ENCODE assay signal across 15 cellular contexts in genomic region chr10:126250045-126250444, GRCh38.
"Had no signal": no experiment of that assay in that cellular context is flagged by ENCODE, and none has a peak within 500 bp of the region (broad histone marks: within the 10 kb centered on the region; RNA-seq: fewer than 3 reads in every experiment).

No MANE protein-coding gene starts in this region.

- H3K4me3 ChIP-seq: uterus had no signal

- ATAC-seq: activated CD4-positive, CD25-positive, alpha-beta regulatory T cell treated with anti-CD3 and anti-CD28 coated beads, Interleukin-2, amount 50 U/mL, for 24 hours; activated T-cell treated with anti-CD3 and anti-CD28 coated beads, Interleukin-2, amount 50 U/mL, for 4 hours; esophagus mucosa; left colon; natural killer cell treated with Interleukin-12 subunit alpha and Interleukin-12 subunit beta and Interleukin-15 and Interleukin-18, amount 100 ng/mL, for 72 hours; stimulated activated naive CD8-positive, alpha-beta T cell treated with anti-CD3 and anti-CD28 coated beads, Interleukin-15, amount 100 ng/mL, for 72 hours had no signal

- H3K27ac ChIP-seq: uterus had no signal

- H3K36me3 ChIP-seq: uterus had no signal

- H3K9me3 ChIP-seq: uterus had no signal

- H3K27me3 ChIP-seq: uterus had no signal

- DNase-seq: activated CD4-positive, alpha-beta T cell treated with anti-CD3 and anti-CD28 coated beads, Interleukin-2, amount 50 U/mL, for 4 hours; activated gamma-delta T cell; activated naive CD8-positive, alpha-beta T cell treated with anti-CD3 and anti-CD28 coated beads for 36 hours; activated T-cell treated with anti-CD3 and anti-CD28 coated beads, Interleukin-2, amount 50 U/mL, for 4 hours; aorta; left colon; nucleus accumbens; stimulated activated CD4-positive, alpha-beta T cell treated with anti-CD3 and anti-CD28 coated beads, Interleukin-15, amount 100 ng/mL, for 24 hours; stimulated activated CD4-positive, alpha-beta T cell treated with anti-CD3 and anti-CD28 coated beads, Interleukin-4, amount 100 ng/mL, for 4 hours; stimulated activated naive CD8-positive, alpha-beta T cell treated with anti-CD3 and anti-CD28 coated beads, Interleukin-15, amount 100 ng/mL, for 72 hours; T-helper 2 cell; uterus had no signal
